ENCODE assay signal across 1 cellular context in genomic region chr5:176739461-176740051, GRCh38.
TF ChIP-seq lines count a peak whose summit lies in the region.

No MANE protein-coding gene starts in this region.

TF ChIP-seq in HEK293, 187 proteins besides CTCF, POLR2A, EP300 and RAD21 (continued from another document):
- no peak for TF ChIP-seq ZNF394 (tag by site-specific recombination; IDR thresholded peaks at IDR 0.05; ENCODE audit: borderline replicate concordance)
- TF ChIP-seq TSHZ1 (tag by site-specific recombination; IDR thresholded peaks at IDR 0.05; ENCODE audit: borderline replicate concordance), result no peak
- TF ChIP-seq ZNF280D (tag by site-specific recombination; IDR thresholded peaks at IDR 0.05), result no peak
- TF ChIP-seq ZNF175 (tag by site-specific recombination; IDR thresholded peaks at IDR 0.05), result no peak
- no peak for TF ChIP-seq ZIC2 (tag by site-specific recombination; IDR thresholded peaks at IDR 0.05)
- TF ChIP-seq ZFHX2 (tag by site-specific recombination; conservative IDR thresholded peaks at IDR 0.05), result peak; percentile 72
- no peak for TF ChIP-seq OVOL3 (tag by site-specific recombination; IDR thresholded peaks at IDR 0.05)
